ENCODE assay signal across 18 cellular contexts in genomic region chr9:113985968-113986585, GRCh38.
DNase-seq lines count a peak whose midpoint lies in the region; TF ChIP-seq lines count a peak whose summit lies in the region.
"Had no signal": no experiment of that assay in that cellular context is flagged by ENCODE, and none has a peak within 500 bp of the region (broad histone marks: within the 10 kb centered on the region; RNA-seq: fewer than 3 reads in every experiment).

No MANE protein-coding gene starts in this region.

- H3K27ac ChIP-seq in adrenal gland, result peak overlapping the region in 1 of 5 donors; percentile 50
- H3K27ac ChIP-seq: RWPE1, testis, VCaP had no signal

- H3K36me3 ChIP-seq in adrenal gland (replicated peaks in 1 of 2), result peaks cover 0 to 2% of the 10 kb centered on the region in 2 donors

- no peak overlapping the region for H3K27ac Mint-ChIP-seq in HFFc6
- H3K27ac Mint-ChIP-seq in activated T-cell treated with anti-CD3 and anti-CD28 coated beads, Interleukin-2, amount 50 U/mL, for 24 hours, result no peak overlapping the region
- H3K27ac Mint-ChIP-seq: activated CD8-positive, alpha-beta T cell treated with anti-CD3 and anti-CD28 coated beads, Interleukin-2, amount 10 ng/mL, durations not matched to agents 7 days and 5 days; activated naive CD8-positive, alpha-beta T cell treated with anti-CD3 and anti-CD28 coated beads, Interleukin-2, amount 50 U/mL, for 24 hours; memory B cell had no signal

- intact Hi-C loops in adrenal gland (cut with DNase I), result loop anchor here in 1 of 2 donors (10.0 kb wide), 1 partner anchor 111 kb away; the partner anchor contains the start of gene ZNF618

- peaks cover 7% of the 10 kb centered on the region; the same call in 1 of the 2 replicates for H3K4me1 Mint-ChIP-seq in HFFc6 (ENCODE audit: low read depth)
- no peaks in the 10 kb centered on the region for H3K4me1 Mint-ChIP-seq in activated T-cell treated with anti-CD3 and anti-CD28 coated beads, Interleukin-2, amount 50 U/mL, for 24 hours (ENCODE audit: low read depth)
- H3K4me1 Mint-ChIP-seq: activated naive CD8-positive, alpha-beta T cell treated with anti-CD3 and anti-CD28 coated beads, Interleukin-2, amount 50 U/mL, for 24 hours; memory B cell had no signal

- peaks cover 1% of the 10 kb centered on the region; the same call in 1 of the 2 replicates for H3K27me3 Mint-ChIP-seq in HFFc6 (ENCODE audit: insufficient read depth)
- H3K27me3 Mint-ChIP-seq in activated T-cell treated with anti-CD3 and anti-CD28 coated beads, Interleukin-2, amount 50 U/mL, for 24 hours, result no peaks in the 10 kb centered on the region
- H3K27me3 Mint-ChIP-seq: activated naive CD8-positive, alpha-beta T cell treated with anti-CD3 and anti-CD28 coated beads, Interleukin-2, amount 50 U/mL, for 24 hours had no signal

- H3K4me1 ChIP-seq in adrenal gland (replicated peaks in 1 of 2), result peaks cover 3 to 18% of the 10 kb centered on the region in 2 donors

- peaks cover 17% of the 10 kb centered on the region; the same call in 1 of the 2 replicates for H3K36me3 Mint-ChIP-seq in HFFc6 (ENCODE audit: low read depth)
- H3K36me3 Mint-ChIP-seq in activated T-cell treated with anti-CD3 and anti-CD28 coated beads, Interleukin-2, amount 50 U/mL, for 24 hours (ENCODE audit: low read depth), result no peaks in the 10 kb centered on the region
- H3K36me3 Mint-ChIP-seq: memory B cell had no signal

- no peaks in the 10 kb centered on the region for H3K9me3 ChIP-seq in adrenal gland (replicated peaks in 1 of 3)
- H3K9me3 ChIP-seq: BE2C, testis had no signal

- TF ChIP-seq POLR2A in adrenal gland (IDR thresholded peaks at IDR 0.05), result no peak

- H3K9me3 Mint-ChIP-seq in HFFc6, result no peaks in the 10 kb centered on the region
- H3K9me3 Mint-ChIP-seq in activated T-cell treated with anti-CD3 and anti-CD28 coated beads, Interleukin-2, amount 50 U/mL, for 24 hours, result no peaks in the 10 kb centered on the region
- H3K9me3 Mint-ChIP-seq: activated naive CD8-positive, alpha-beta T cell treated with anti-CD3 and anti-CD28 coated beads, Interleukin-2, amount 50 U/mL, for 24 hours; memory B cell had no signal

- no peak overlapping the region for H3K4me3 Mint-ChIP-seq in HFFc6
- H3K4me3 Mint-ChIP-seq in activated T-cell treated with anti-CD3 and anti-CD28 coated beads, Interleukin-2, amount 50 U/mL, for 24 hours, result no peak overlapping the region
- H3K4me3 Mint-ChIP-seq: activated CD8-positive, alpha-beta T cell treated with anti-CD3 and anti-CD28 coated beads, Interleukin-2, amount 10 ng/mL, durations not matched to agents 7 days and 5 days; activated naive CD8-positive, alpha-beta T cell treated with anti-CD3 and anti-CD28 coated beads, Interleukin-2, amount 50 U/mL, for 24 hours; memory B cell had no signal

- no peaks in the 10 kb centered on the region for H3K27me3 ChIP-seq in adrenal gland
- H3K27me3 ChIP-seq: BE2C, testis had no signal

- no peak overlapping the region for H3K4me3 ChIP-seq in adrenal gland
- H3K4me3 ChIP-seq: testis had no signal

- TF ChIP-seq CTCF in HFFc6 (IDR thresholded peaks at IDR 0.05) (no peak), adrenal gland (IDR thresholded peaks at IDR 0.05) (no peak)

- WGBS in adrenal gland, 4 donors, result 62 to 75% (median 73%) methylated on average over 15 of the region's 15 CpGs

- DNase-seq in HFFc6, result peak; percentile 12
- DNase-seq in adrenal gland, result peak; percentile 60 to 87 (median 82)
- peak; percentile 30 for DNase-seq in glomerular visceral epithelial cell (ENCODE audit: extremely low spot score)
- DNase-seq in renal cortical epithelial cell (ENCODE audit: low read depth), result peak; percentile 66
- DNase-seq in NCI-H1048 (lab: John Stamatoyannopoulos, UW), result no peak
- DNase-seq in activated T-cell treated with anti-CD3 and anti-CD28 coated beads, Interleukin-2, amount 50 U/mL, for 24 hours, result no peak
- no peak for DNase-seq in SK-N-DZ (ENCODE audit: low spot score)
- DNase-seq: activated CD8-positive, alpha-beta T cell treated with anti-CD3 and anti-CD28 coated beads, Interleukin-2, amount 10 ng/mL, durations not matched to agents 7 days and 5 days; activated naive CD8-positive, alpha-beta T cell treated with anti-CD3 and anti-CD28 coated beads, Interleukin-2, amount 50 U/mL, for 24 hours; BE2C; erythroblast; head of caudate nucleus; NCI-H82; stimulated activated CD4-positive, alpha-beta T cell treated with anti-CD3 and anti-CD28 coated beads, Interleukin-4, amount 100 ng/mL, for 1 hour; testis had no signal

Comparison
In these comparisons a context has a peak if more than half of its experiments do, and no peak if none do; other contexts are left out.
1. DNase-seq: peak in HFFc6 (single experiment), adrenal gland (7 of 7), glomerular visceral epithelial cell (single experiment) and renal cortical epithelial cell (single experiment); none in NCI-H1048 (single experiment), activated T-cell treated with anti-CD3 and anti-CD28 coated beads, Interleukin-2, amount 50 U/mL, for 24 hours (single experiment) and SK-N-DZ (single experiment).